ENCODE assay signal across 8 cellular contexts in the genomic region with DNA sequence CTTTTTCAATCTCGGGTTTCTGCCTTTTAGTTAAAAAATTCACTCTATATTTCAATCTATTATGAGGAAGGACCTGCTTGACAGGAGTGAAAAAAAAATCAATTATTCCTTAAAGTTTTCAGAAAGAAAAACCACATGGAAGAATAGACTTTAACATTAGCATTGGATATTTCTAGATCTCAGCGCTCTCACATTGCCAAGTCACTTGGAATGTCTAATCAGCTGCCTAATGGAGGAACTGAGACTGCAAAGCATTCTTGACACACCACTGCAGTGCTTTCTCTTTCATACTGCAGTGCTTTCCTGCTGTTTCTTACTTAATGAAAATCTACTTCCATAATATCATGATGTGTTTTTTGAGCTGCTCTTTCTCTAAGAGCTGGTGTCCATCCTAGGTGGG. TPM values are rescaled to one million over a fixed set of nuclear protein-coding genes. Genes with fewer than 3 reads are reported as not detected.
DNase-seq lines count a peak whose midpoint lies in the region; ATAC-seq and TF ChIP-seq lines count a peak whose summit lies in the region.

No MANE protein-coding gene starts in this region.

- peak overlapping the region; percentile 50 for H3K27ac ChIP-seq in left ventricle myocardium inferior (replicated peaks)

- H3K27me3 Mint-ChIP-seq in stimulated activated naive CD8-positive, alpha-beta T cell treated with anti-CD3 and anti-CD28 coated beads, Interleukin-15, amount 100 ng/mL, for 72 hours: no peaks in the 10 kb centered on the region

- intact Hi-C loops in left ventricle myocardium inferior (cut with micrococcal nuclease): no loop called here

- no peaks in the 10 kb centered on the region for H3K27me3 ChIP-seq in left ventricle myocardium inferior (ENCODE audit: low read depth)

- H3K4me1 Mint-ChIP-seq in stimulated activated naive CD8-positive, alpha-beta T cell treated with anti-CD3 and anti-CD28 coated beads, Interleukin-15, amount 100 ng/mL, for 72 hours: peaks cover 95% of the 10 kb centered on the region

- DNase-seq in RPMI8226: peak; percentile 75
- DNase-seq in left ventricle myocardium inferior: no peak
- no peak for DNase-seq in stimulated activated naive CD8-positive, alpha-beta T cell treated with anti-CD3 and anti-CD28 coated beads, Interleukin-15, amount 100 ng/mL, for 72 hours
- DNase-seq in HCEC 1CT: no peak
- DNase-seq in stimulated activated naive CD4-positive, alpha-beta T cell (lab: John Stamatoyannopoulos, UW): no peak
- DNase-seq in iPS-NIHi7 (ENCODE audit: extremely low spot score): no peak

- peaks cover 0 to 7% of the 10 kb centered on the region in 2 donors for H3K9me3 Mint-ChIP-seq in stimulated activated naive CD8-positive, alpha-beta T cell treated with anti-CD3 and anti-CD28 coated beads, Interleukin-15, amount 100 ng/mL, for 72 hours

- peak overlapping the region; percentile 71 to 76 for H3K4me3 Mint-ChIP-seq in stimulated activated naive CD8-positive, alpha-beta T cell treated with anti-CD3 and anti-CD28 coated beads, Interleukin-15, amount 100 ng/mL, for 72 hours

- H3K9me3 ChIP-seq in left ventricle myocardium inferior (replicated peaks): no peaks in the 10 kb centered on the region

- H3K27ac Mint-ChIP-seq in stimulated activated naive CD8-positive, alpha-beta T cell treated with anti-CD3 and anti-CD28 coated beads, Interleukin-15, amount 100 ng/mL, for 72 hours: peak overlapping the region; percentile 79 to 96

- peaks cover 15% of the 10 kb centered on the region for H3K4me1 ChIP-seq in left ventricle myocardium inferior

- no peak for TF ChIP-seq CTCF in left ventricle myocardium inferior (IDR thresholded peaks at IDR 0.05; ENCODE audit: borderline replicate concordance)

- H3K4me3 ChIP-seq in left ventricle myocardium inferior: peak overlapping the region; percentile 3

- no peaks in the 10 kb centered on the region for H3K36me3 ChIP-seq in left ventricle myocardium inferior

- ATAC-seq in GM18517 (IDR thresholded peaks at IDR 0.05; ENCODE audit: unreplicated experiment): peak; percentile 50
- ATAC-seq in HG02642 (IDR thresholded peaks at IDR 0.05; ENCODE audit: poor library complexity, unreplicated experiment): peak; percentile 64
- no peak for ATAC-seq in stimulated activated naive CD8-positive, alpha-beta T cell treated with anti-CD3 and anti-CD28 coated beads, Interleukin-15, amount 100 ng/mL, for 72 hours

RNA-seq across cellular contexts. Expression of a gene that starts 20.4 kb away (rescaled TPM):
- 20.1 TPM for total RNA-seq in left ventricle myocardium inferior

RNA-seq across cellular contexts. Expression of a gene that starts 57.0 kb away (rescaled TPM):
- 2.0 TPM for total RNA-seq in left ventricle myocardium inferior
